In the genomic region with DNA sequence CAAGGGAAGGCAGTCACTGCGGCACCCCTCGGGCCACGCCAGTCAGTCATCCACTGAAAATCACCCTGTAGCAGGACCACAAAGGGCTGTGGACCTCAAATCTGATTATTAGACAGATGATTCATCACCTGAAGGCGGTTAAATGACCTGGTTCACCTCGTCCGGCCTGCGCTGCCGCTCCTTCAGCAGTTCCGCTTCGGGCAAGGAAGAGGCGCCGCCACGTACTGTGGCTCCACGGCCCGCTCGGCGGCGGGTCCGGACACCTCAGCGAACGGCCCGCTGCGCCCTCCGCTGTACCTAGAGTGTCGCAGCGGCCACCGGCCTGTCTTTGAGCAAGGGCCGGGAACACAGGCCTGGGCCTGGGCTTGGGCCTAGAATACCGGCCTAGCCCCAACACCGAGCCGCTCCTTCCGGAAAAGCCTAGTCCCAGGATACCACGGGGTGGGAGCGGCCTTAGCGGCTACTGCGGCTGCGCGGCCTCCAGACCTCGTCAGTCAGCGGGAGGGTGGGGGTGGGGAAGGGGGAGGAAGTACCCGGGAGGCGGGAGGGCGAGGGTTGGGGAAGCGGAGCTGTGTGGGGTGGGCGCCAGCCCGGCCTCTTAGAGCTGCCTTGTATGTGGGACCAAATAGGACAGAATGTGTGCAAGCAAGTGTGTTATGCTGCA, we compare ENCODE assay signal across 1 cellular context.
A peak's percentile ranks its signal among the peaks of the same experiment; 100 is the strongest.
TF ChIP-seq lines count a peak whose summit lies in the region.

A gene with protein sequence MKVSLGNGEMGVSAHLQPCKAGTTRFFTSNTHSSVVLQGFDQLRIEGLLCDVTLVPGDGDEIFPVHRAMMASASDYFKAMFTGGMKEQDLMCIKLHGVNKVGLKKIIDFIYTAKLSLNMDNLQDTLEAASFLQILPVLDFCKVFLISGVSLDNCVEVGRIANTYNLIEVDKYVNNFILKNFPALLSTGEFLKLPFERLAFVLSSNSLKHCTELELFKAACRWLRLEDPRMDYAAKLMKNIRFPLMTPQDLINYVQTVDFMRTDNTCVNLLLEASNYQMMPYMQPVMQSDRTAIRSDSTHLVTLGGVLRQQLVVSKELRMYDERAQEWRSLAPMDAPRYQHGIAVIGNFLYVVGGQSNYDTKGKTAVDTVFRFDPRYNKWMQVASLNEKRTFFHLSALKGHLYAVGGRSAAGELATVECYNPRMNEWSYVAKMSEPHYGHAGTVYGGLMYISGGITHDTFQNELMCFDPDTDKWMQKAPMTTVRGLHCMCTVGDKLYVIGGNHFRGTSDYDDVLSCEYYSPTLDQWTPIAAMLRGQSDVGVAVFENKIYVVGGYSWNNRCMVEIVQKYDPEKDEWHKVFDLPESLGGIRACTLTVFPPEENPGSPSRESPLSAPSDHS (minus strand): TSS at position 436 of the 664 bp plus-strand sequence. CDS start 545 bp downstream, outside the sequence.

TF ChIP-seq in HepG2, 621 proteins besides CTCF, POLR2A, EP300 and RAD21 (continued from another document and continues in another):
- TF ChIP-seq, protein P1, sequence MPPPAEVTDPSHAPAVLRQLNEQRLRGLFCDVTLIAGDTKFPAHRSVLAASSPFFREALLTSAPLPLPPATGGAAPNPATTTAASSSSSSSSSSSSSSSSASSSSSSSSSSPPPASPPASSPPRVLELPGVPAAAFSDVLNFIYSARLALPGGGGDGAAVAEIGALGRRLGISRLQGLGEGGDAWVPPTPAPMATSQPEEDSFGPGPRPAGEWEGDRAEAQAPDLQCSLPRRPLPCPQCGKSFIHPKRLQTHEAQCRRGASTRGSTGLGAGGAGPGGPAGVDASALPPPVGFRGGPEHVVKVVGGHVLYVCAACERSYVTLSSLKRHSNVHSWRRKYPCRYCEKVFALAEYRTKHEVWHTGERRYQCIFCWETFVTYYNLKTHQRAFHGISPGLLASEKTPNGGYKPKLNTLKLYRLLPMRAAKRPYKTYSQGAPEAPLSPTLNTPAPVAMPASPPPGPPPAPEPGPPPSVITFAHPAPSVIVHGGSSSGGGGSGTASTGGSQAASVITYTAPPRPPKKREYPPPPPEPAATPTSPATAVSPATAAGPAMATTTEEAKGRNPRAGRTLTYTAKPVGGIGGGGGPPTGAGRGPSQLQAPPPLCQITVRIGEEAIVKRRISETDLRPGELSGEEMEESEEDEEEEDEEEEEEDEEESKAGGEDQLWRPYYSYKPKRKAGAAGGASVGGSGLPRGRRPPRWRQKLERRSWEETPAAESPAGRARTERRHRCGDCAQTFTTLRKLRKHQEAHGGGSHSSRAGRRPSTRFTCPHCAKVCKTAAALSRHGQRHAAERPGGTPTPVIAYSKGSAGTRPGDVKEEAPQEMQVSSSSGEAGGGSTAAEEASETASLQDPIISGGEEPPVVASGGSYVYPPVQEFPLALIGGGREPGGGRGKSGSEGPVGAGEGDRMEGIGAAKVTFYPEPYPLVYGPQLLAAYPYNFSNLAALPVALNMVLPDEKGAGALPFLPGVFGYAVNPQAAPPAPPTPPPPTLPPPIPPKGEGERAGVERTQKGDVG (CRISPR knock-in tag; IDR thresholded peaks at IDR 0.05; ENCODE audit: borderline replicate concordance) = 0 out of 2 replicates have a peak, but pooled peaks have one; percentile 24
- TF ChIP-seq ZFYVE20 (CRISPR knock-in tag; IDR thresholded peaks at IDR 0.05; ENCODE audit: borderline replicate concordance, low read depth) (no peak), PAXIP1 (CRISPR knock-in tag; conservative IDR thresholded peaks at IDR 0.05) (no peak), PREB (CRISPR knock-in tag; IDR thresholded peaks at IDR 0.05) (no peak), MAFF (IDR thresholded peaks at IDR 0.05; ENCODE audit: low read depth, low read length) (no peak), IKZF4 (CRISPR knock-in tag; IDR thresholded peaks at IDR 0.05; ENCODE audit: borderline replicate concordance, low read depth, not compliant biosample characterization) (peak; percentile 55), HOXA3 (CRISPR knock-in tag; IDR thresholded peaks at IDR 0.05) (peak; percentile 56), ZSCAN31 (CRISPR knock-in tag; IDR thresholded peaks at IDR 0.05; ENCODE audit: low read depth) (peak; percentile 32; the same call in 1 of the 2 replicates), ZFP36L1 (CRISPR knock-in tag; IDR thresholded peaks at IDR 0.05) (no peak), ZNF280B (CRISPR knock-in tag; IDR thresholded peaks at IDR 0.05; ENCODE audit: borderline replicate concordance) (0 out of 2 replicates have a peak, but pooled peaks have one; percentile 28), E2F1 (CRISPR knock-in tag; IDR thresholded peaks at IDR 0.05) (0 out of 2 replicates have a peak, but pooled peaks have one; percentile 49), ZNF790 (CRISPR knock-in tag; IDR thresholded peaks at IDR 0.05; ENCODE audit: borderline replicate concordance) (peak; percentile 79; the same call in 1 of the 2 replicates), NR2F2 (IDR thresholded peaks at IDR 0.05; ENCODE audit: borderline replicate concordance, low read depth) (no peak), ZC3H13 (CRISPR knock-in tag; IDR thresholded peaks at IDR 0.05) (0 out of 2 replicates have a peak, but pooled peaks have one; percentile 36), ZNF558 (CRISPR knock-in tag; IDR thresholded peaks at IDR 0.05; ENCODE audit: borderline replicate concordance) (peak; percentile 91; the same call in 1 of the 2 replicates), ZNF724P (CRISPR knock-in tag; IDR thresholded peaks at IDR 0.05; ENCODE audit: borderline replicate concordance) (peak; percentile 11; the same call in 1 of the 2 replicates), SP5 (CRISPR knock-in tag; IDR thresholded peaks at IDR 0.05; ENCODE audit: borderline replicate concordance, low read depth) (no peak), ZFX (CRISPR knock-in tag; IDR thresholded peaks at IDR 0.05; ENCODE audit: low read depth) (peak; percentile 100), JUN (CRISPR knock-in tag; IDR thresholded peaks at IDR 0.05) (peak; percentile 75), ZNF800 (CRISPR knock-in tag; IDR thresholded peaks at IDR 0.05) (no peak), ZSCAN9 (CRISPR knock-in tag; IDR thresholded peaks at IDR 0.05; ENCODE audit: borderline replicate concordance) (peak; percentile 58; the same call in 1 of the 2 replicates), ASH2L (IDR thresholded peaks at IDR 0.05; ENCODE audit: insufficient read length, low read depth, low read length) (peak; percentile 91), ZSCAN12 (CRISPR knock-in tag; IDR thresholded peaks at IDR 0.05) (no peak), GATAD2A (CRISPR knock-in tag; IDR thresholded peaks at IDR 0.05) (no peak; the same call in 1 of the 2 replicates), NCOR1 (IDR thresholded peaks at IDR 0.05; ENCODE audit: borderline replicate concordance, low read length) (no peak), TAF1 (CRISPR knock-in tag; IDR thresholded peaks at IDR 0.05) (peak; percentile 86), ZBTB7B (CRISPR knock-in tag; IDR thresholded peaks at IDR 0.05) (no peak; the same call in 1 of the 2 replicates), POLR2G (IDR thresholded peaks at IDR 0.05; ENCODE audit: low read depth, low read length) (peak; percentile 76), NCOA2 (CRISPR knock-in tag; IDR thresholded peaks at IDR 0.05) (peak; percentile 43; the same call in 1 of the 2 replicates)
- TF ChIP-seq, protein P2, sequence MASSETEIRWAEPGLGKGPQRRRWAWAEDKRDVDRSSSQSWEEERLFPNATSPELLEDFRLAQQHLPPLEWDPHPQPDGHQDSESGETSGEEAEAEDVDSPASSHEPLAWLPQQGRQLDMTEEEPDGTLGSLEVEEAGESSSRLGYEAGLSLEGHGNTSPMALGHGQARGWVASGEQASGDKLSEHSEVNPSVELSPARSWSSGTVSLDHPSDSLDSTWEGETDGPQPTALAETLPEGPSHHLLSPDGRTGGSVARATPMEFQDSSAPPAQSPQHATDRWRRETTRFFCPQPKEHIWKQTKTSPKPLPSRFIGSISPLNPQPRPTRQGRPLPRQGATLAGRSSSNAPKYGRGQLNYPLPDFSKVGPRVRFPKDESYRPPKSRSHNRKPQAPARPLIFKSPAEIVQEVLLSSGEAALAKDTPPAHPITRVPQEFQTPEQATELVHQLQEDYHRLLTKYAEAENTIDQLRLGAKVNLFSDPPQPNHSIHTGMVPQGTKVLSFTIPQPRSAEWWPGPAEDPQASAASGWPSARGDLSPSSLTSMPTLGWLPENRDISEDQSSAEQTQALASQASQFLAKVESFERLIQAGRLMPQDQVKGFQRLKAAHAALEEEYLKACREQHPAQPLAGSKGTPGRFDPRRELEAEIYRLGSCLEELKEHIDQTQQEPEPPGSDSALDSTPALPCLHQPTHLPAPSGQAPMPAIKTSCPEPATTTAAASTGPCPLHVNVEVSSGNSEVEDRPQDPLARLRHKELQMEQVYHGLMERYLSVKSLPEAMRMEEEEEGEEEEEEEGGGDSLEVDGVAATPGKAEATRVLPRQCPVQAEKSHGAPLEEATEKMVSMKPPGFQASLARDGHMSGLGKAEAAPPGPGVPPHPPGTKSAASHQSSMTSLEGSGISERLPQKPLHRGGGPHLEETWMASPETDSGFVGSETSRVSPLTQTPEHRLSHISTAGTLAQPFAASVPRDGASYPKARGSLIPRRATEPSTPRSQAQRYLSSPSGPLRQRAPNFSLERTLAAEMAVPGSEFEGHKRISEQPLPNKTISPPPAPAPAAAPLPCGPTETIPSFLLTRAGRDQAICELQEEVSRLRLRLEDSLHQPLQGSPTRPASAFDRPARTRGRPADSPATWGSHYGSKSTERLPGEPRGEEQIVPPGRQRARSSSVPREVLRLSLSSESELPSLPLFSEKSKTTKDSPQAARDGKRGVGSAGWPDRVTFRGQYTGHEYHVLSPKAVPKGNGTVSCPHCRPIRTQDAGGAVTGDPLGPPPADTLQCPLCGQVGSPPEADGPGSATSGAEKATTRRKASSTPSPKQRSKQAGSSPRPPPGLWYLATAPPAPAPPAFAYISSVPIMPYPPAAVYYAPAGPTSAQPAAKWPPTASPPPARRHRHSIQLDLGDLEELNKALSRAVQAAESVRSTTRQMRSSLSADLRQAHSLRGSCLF (CRISPR knock-in tag; IDR thresholded peaks at IDR 0.05; ENCODE audit: borderline replicate concordance) = peak; percentile 67; the same call in 1 of the 2 replicates
- TF ChIP-seq, protein P3, sequence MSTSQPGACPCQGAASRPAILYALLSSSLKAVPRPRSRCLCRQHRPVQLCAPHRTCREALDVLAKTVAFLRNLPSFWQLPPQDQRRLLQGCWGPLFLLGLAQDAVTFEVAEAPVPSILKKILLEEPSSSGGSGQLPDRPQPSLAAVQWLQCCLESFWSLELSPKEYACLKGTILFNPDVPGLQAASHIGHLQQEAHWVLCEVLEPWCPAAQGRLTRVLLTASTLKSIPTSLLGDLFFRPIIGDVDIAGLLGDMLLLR (CRISPR knock-in tag; IDR thresholded peaks at IDR 0.05) = peak; percentile 56; the same call in 1 of the 2 replicates
